16 cellular contexts compared by ENCODE assay signal in genomic region chr5:150496098-150496497, GRCh38. TPM values are rescaled to one million over a fixed set of nuclear protein-coding genes. Genes with fewer than 3 reads are reported as not detected.
DNase-seq lines count a peak whose midpoint lies in the region; ATAC-seq, FAIRE-seq and TF ChIP-seq lines count a peak whose summit lies in the region.
"Had no signal": no experiment of that assay in that cellular context is flagged by ENCODE, and none has a peak within 500 bp of the region (broad histone marks: within the 10 kb centered on the region; RNA-seq: fewer than 3 reads in every experiment).

No MANE protein-coding gene starts in this region.

- H3K4me1 Mint-ChIP-seq in GM23338, result peaks cover 68% of the 10 kb centered on the region
- H3K4me1 Mint-ChIP-seq: activated naive CD8-positive, alpha-beta T cell treated with anti-CD3 and anti-CD28 coated beads, Interleukin-2, amount 10 ng/mL, durations not matched to agents 7 days and 5 days had no signal

- H2AFZ ChIP-seq in GM23338, result no peak overlapping the region
- no peak overlapping the region for H2AFZ ChIP-seq in PC-3 (ENCODE audit: low read length)

- WGBS in stomach, 5 donors, result 85 to 91% (median 86%) methylated on average over 3 of the region's 3 CpGs

- FAIRE-seq in bronchial epithelial cell (lab: Jason Lieb, UNC), result peak; percentile 18
- FAIRE-seq: GM12892 had no signal

- H4K20me1 ChIP-seq in GM23338 (replicated peaks; ENCODE audit: insufficient read depth) (peaks cover 35% of the 10 kb centered on the region), PC-3 (ENCODE audit: low read length) (peaks cover 43% of the 10 kb centered on the region)

- H3K27me3 ChIP-seq in GM23338 (ENCODE audit: insufficient read depth) (no peaks in the 10 kb centered on the region), bronchial epithelial cell (ENCODE audit: control insufficient read depth, insufficient read depth, low read length) (no peaks in the 10 kb centered on the region), lower lobe of right lung (ENCODE audit: low read depth) (no peaks in the 10 kb centered on the region), stomach (no peaks in the 10 kb centered on the region), PC-3 (ENCODE audit: low read length) (no peaks in the 10 kb centered on the region)
- H3K27me3 ChIP-seq: BE2C had no signal

- H3F3A ChIP-seq in GM23338 (replicated peaks; ENCODE audit: low read depth), result 0 out of 2 replicates have a peak, but pooled peaks cover 5% of the 10 kb centered on the region
- no peaks in the 10 kb centered on the region for H3F3A ChIP-seq in PC-3 (ENCODE audit: low read length, unreplicated experiment)

- H3K27me3 Mint-ChIP-seq in GM23338 (ENCODE audit: insufficient read depth, low read depth, poor library complexity), result peaks cover 23% of the 10 kb centered on the region

- no peak overlapping the region for H3K4me3 Mint-ChIP-seq in GM23338
- H3K4me3 Mint-ChIP-seq: activated naive CD8-positive, alpha-beta T cell treated with anti-CD3 and anti-CD28 coated beads, Interleukin-2, amount 10 ng/mL, durations not matched to agents 7 days and 5 days had no signal

- TF ChIP-seq EP300 in stomach (IDR thresholded peaks at IDR 0.05), result no peak

- H3K4me2 ChIP-seq in GM23338, result no peak overlapping the region
- no peak overlapping the region for H3K4me2 ChIP-seq in PC-3 (ENCODE audit: low read length)
- H3K4me2 ChIP-seq: SK-N-SH had no signal

- intact Hi-C loops in lower lobe of right lung (cut with DNase I), result no loop called here
- intact Hi-C loops in stomach (cut with DNase I; ENCODE audit: low total_unique reads), result no loop called here
- intact Hi-C loops in PC-3 (cut with micrococcal nuclease), result no loop called here

- no TSS peak for BruUV-seq in PC-3 (replicated peaks; lab: Mats Ljungman, UMichigan)

- H3K36me3 ChIP-seq in GM23338 (ENCODE audit: insufficient read depth) (no peaks in the 10 kb centered on the region; the same call in 1 of the 2 replicates), bronchial epithelial cell (ENCODE audit: control insufficient read depth, insufficient read depth, low read length) (no peaks in the 10 kb centered on the region), lower lobe of right lung (peaks cover 5% of the 10 kb centered on the region), stomach (peaks cover 0 to 6% (median 1%) of the 10 kb centered on the region in 4 donors), PC-3 (ENCODE audit: low read depth, low read length) (peaks cover 6% of the 10 kb centered on the region; the same call in 1 of the 2 replicates)

- POLR2A ChIA-PET in PC-3 (lab: Charles Lee; ENCODE audit: unreplicated experiment), result no interaction called here

- TF ChIP-seq POLR2A in stomach (IDR thresholded peaks at IDR 0.05), result no peak

- CTCF ChIA-PET in PC-3 (lab: Charles Lee), result no interaction called here

- H3K4me3 ChIP-seq in GM23338, result no peak overlapping the region
- H3K4me3 ChIP-seq in bronchial epithelial cell (ENCODE audit: low read depth, low read length), result no peak overlapping the region
- no peak overlapping the region for H3K4me3 ChIP-seq in lower lobe of right lung
- H3K4me3 ChIP-seq in stomach, result no peak overlapping the region
- no peak overlapping the region for H3K4me3 ChIP-seq in PC-3 (ENCODE audit: low read length)

- peaks cover 13% of the 10 kb centered on the region; the same call in 2 of the 3 replicates for H3K36me3 Mint-ChIP-seq in GM23338 (ENCODE audit: low read depth)
- H3K36me3 Mint-ChIP-seq: activated naive CD8-positive, alpha-beta T cell treated with anti-CD3 and anti-CD28 coated beads, Interleukin-2, amount 10 ng/mL, durations not matched to agents 7 days and 5 days had no signal

- ATAC-seq in GM23338 (no peak), lower lobe of right lung (no peak), PC-3 (no peak), HG02571 (IDR thresholded peaks at IDR 0.05; ENCODE audit: unreplicated experiment) (no peak)

- no peak for TF ChIP-seq CTCF in GM23338 (conservative IDR thresholded peaks at IDR 0.05; ENCODE audit: low read depth in 2 of 2)
- TF ChIP-seq CTCF in bronchial epithelial cell (IDR thresholded peaks at IDR 0.05; ENCODE audit: insufficient read depth, low read length, severe bottlenecking), result no peak
- TF ChIP-seq CTCF in lower lobe of right lung (IDR thresholded peaks at IDR 0.05), result no peak
- TF ChIP-seq CTCF in stomach (IDR thresholded peaks at IDR 0.05), result no peak
- TF ChIP-seq CTCF in PC-3 (conservative IDR thresholded peaks at IDR 0.05; ENCODE audit: low read depth, low read length), result no peak

- H3K27ac Mint-ChIP-seq in GM23338, result no peak overlapping the region
- H3K27ac Mint-ChIP-seq: activated naive CD8-positive, alpha-beta T cell treated with anti-CD3 and anti-CD28 coated beads, Interleukin-2, amount 10 ng/mL, durations not matched to agents 7 days and 5 days had no signal

- no peaks in the 10 kb centered on the region for H3K9me3 Mint-ChIP-seq in GM23338
- H3K9me3 Mint-ChIP-seq: activated naive CD8-positive, alpha-beta T cell treated with anti-CD3 and anti-CD28 coated beads, Interleukin-2, amount 10 ng/mL, durations not matched to agents 7 days and 5 days had no signal

- H3K9ac ChIP-seq in PC-3 (ENCODE audit: low read length), result no peak overlapping the region
- H3K9ac ChIP-seq: SK-N-SH had no signal

- H3K27ac ChIP-seq in GM23338 (ENCODE audit: low read depth) (peak overlapping the region; percentile 39; the same call in 1 of the 2 replicates), lower lobe of right lung (peak overlapping the region; percentile 78), stomach (peak overlapping the region in 4 of 5 donors; percentile 60 to 73 (median 71)), PC-3 (ENCODE audit: low read length) (no peak overlapping the region)
- H3K27ac ChIP-seq: HL-60, VCaP had no signal

- H3K4me1 ChIP-seq in GM23338 (ENCODE audit: insufficient read depth), result peaks cover 41% of the 10 kb centered on the region
- H3K4me1 ChIP-seq in lower lobe of right lung, result peaks cover 66% of the 10 kb centered on the region
- peaks cover 61 to 80% (median 72%) of the 10 kb centered on the region in 4 donors for H3K4me1 ChIP-seq in stomach
- H3K4me1 ChIP-seq in PC-3 (ENCODE audit: insufficient read depth, low read length), result peaks cover 31% of the 10 kb centered on the region

- H3K79me2 ChIP-seq in GM23338 (replicated peaks; ENCODE audit: insufficient read depth) (peaks cover 100% of the 10 kb centered on the region), PC-3 (ENCODE audit: low read length) (peaks cover 80% of the 10 kb centered on the region)

- no peaks in the 10 kb centered on the region for H3K9me2 ChIP-seq in GM23338 (ENCODE audit: insufficient read depth)
- H3K9me2 ChIP-seq in PC-3 (replicated peaks; ENCODE audit: low read length), result no peaks in the 10 kb centered on the region
- H3K9me2 ChIP-seq: SK-N-SH had no signal

- H3K9me3 ChIP-seq in lower lobe of right lung (no peaks in the 10 kb centered on the region), stomach (no peaks in the 10 kb centered on the region), PC-3 (ENCODE audit: low read length) (no peaks in the 10 kb centered on the region)
- H3K9me3 ChIP-seq: BE2C, SK-N-SH had no signal

- no peak for DNase-seq in GM23338 (ENCODE audit: low spot score)
- no peak for DNase-seq in bronchial epithelial cell (ENCODE audit: low read depth)
- DNase-seq in lower lobe of right lung, result no peak
- DNase-seq in stomach, result no peak
- no peak for DNase-seq in activated CD8-positive, alpha-beta memory T cell treated with anti-CD3 and anti-CD28 coated beads for 24 hours
- DNase-seq in NCI-H1105 (lab: John Stamatoyannopoulos, UW), result no peak
- DNase-seq in PC-3, result no peak
- DNase-seq: activated naive CD8-positive, alpha-beta T cell treated with anti-CD3 and anti-CD28 coated beads, Interleukin-2, amount 10 ng/mL, durations not matched to agents 7 days and 5 days; BE2C; NCI-H2107; SK-N-SH; stimulated activated CD4-positive, alpha-beta T cell treated with anti-CD3 and anti-CD28 coated beads, Interleukin-2, amount 100 ng/mL, for 24 hours had no signal

TF ChIP-seq in GM23338, 12 proteins besides CTCF, POLR2A, EP300 and RAD21 (continues in another document):
- TF ChIP-seq ETS1 (IDR thresholded peaks at IDR 0.05), result no peak
- TF ChIP-seq JUNB (IDR thresholded peaks at IDR 0.05; ENCODE audit: unreplicated experiment), result no peak
- no peak for TF ChIP-seq STAT1 (IDR thresholded peaks at IDR 0.05; ENCODE audit: unreplicated experiment)
- TF ChIP-seq EZH2 (IDR thresholded peaks at IDR 0.05; ENCODE audit: low read depth, unreplicated experiment), result no peak

RNA-seq across cellular contexts. Expression of gene NDST1, which starts 11.8 kb away (rescaled TPM):
- total RNA-seq in GM23338 (2014; rRNA removed; shearing (Covaris generic)), result 76.6 and 85.0 TPM in 2 replicates
- polyA plus RNA-seq in GM23338 (2016; fragmentation: Nextera tagmentation; extraction: Ambion mirVana) (7.3 and 8.5 TPM in 2 replicates), stomach (10 to 100 TPM in 1 of 3 donors, 1 to 10 TPM in 2; 6.4 to 15.3 (median 7.2) TPM)
- total RNA-seq in bronchial epithelial cell (17.1 and 33.3 TPM in 2 replicates), lower lobe of right lung (117 TPM), stomach (10 to 100 TPM; 14.2 to 32.9 (median 21.6) TPM), PC-3 (2014; rRNA removed) (42.6 and 46.1 TPM in 2 replicates)

RNA-seq across cellular contexts. Expression of gene RPS14, which starts 46.6 kb away (rescaled TPM):
- total RNA-seq in GM23338 (2014; rRNA removed; shearing (Covaris generic)), result 1,443 and 1,506 TPM in 2 replicates
- polyA plus RNA-seq in GM23338 (2016; fragmentation: Nextera tagmentation; extraction: Ambion mirVana) (2,790 and 2,911 TPM in 2 replicates), stomach (1,000 to 10,000 TPM; 4,327 to 6,427 (median 4,820) TPM)
- total RNA-seq in bronchial epithelial cell (5,672 and 8,789 TPM in 2 replicates), lower lobe of right lung (1,651 TPM), stomach (1,000 to 10,000 TPM in 4 of 5 donors, 100 to 1,000 TPM in 1; 899 to 3,971 (median 1,858) TPM), PC-3 (2014; rRNA removed) (2,005 and 2,031 TPM in 2 replicates)
